8 cellular contexts compared by ENCODE assay signal in genomic region chr3:170356596-170357175, GRCh38. TPM values are rescaled to one million over a fixed set of nuclear protein-coding genes. Genes with fewer than 3 reads are reported as not detected.
DNase-seq lines count a peak whose midpoint lies in the region; ATAC-seq and TF ChIP-seq lines count a peak whose summit lies in the region.

No MANE protein-coding gene starts in this region.

- H3K79me2 ChIP-seq in SK-N-SH (ENCODE audit: insufficient read depth): peaks cover 40% of the 10 kb centered on the region

- peak overlapping the region; percentile 96 for H3K9ac ChIP-seq in SK-N-SH
- H3K9ac ChIP-seq in rectal smooth muscle tissue (ENCODE audit: low read length): peak overlapping the region; percentile 51

- H3K27ac ChIP-seq in SK-N-SH (ENCODE audit: low read depth in 2 of 2, low read length in 1 of 2) (peak overlapping the region; percentile 99 to 100), adrenal gland (peak overlapping the region; percentile 92 to 100 (median 99)), rectal smooth muscle tissue (ENCODE audit: low read depth, low read length) (peak overlapping the region; percentile 82)

- TF ChIP-seq CTCF in SK-N-SH (IDR thresholded peaks at IDR 0.05) (no peak), adrenal gland (IDR thresholded peaks at IDR 0.05) (peak in 1 of 6 experiments; percentile 34)

- intact Hi-C loops in adrenal gland (cut with DNase I) (no loop called here), left ventricle myocardium superior (cut with micrococcal nuclease) (no loop called here)

- TF ChIP-seq POLR2A in adrenal gland (IDR thresholded peaks at IDR 0.05): peak; percentile 48 to 59

- H3K4me1 ChIP-seq in SK-N-SH (ENCODE audit: control insufficient read depth in 1 of 2, insufficient read depth in 2 of 2, low read depth in 1 of 2, low read length in 1 of 2): peaks cover 25 to 36% of the 10 kb centered on the region in 2 experiments
- peaks cover 30 to 33% of the 10 kb centered on the region in 2 donors for H3K4me1 ChIP-seq in adrenal gland (replicated peaks in 1 of 2)
- H3K4me1 ChIP-seq in rectal smooth muscle tissue (ENCODE audit: control insufficient read depth, insufficient read depth, low read length): peaks cover 6% of the 10 kb centered on the region

- DNase-seq in Daoy (ENCODE audit: low read depth) (peak; percentile 90), HUDEP-2 (lab: John Stamatoyannopoulos, UW; ENCODE audit: unreplicated experiment in 76 of 76) (peak in 64 of 76 experiments; percentile 3 to 85 (median 61)), SK-N-SH (no peak), adrenal gland (peak; percentile 82 to 89 (median 86)), left ventricle myocardium superior (peak; percentile 93), inferior parietal cortex (ENCODE audit: extremely low spot score) (no peak)

- no peaks in the 10 kb centered on the region for H3K9me3 ChIP-seq in SK-N-SH
- no peaks in the 10 kb centered on the region for H3K9me3 ChIP-seq in adrenal gland (replicated peaks in 1 of 3)

- no peaks in the 10 kb centered on the region for H3K9me2 ChIP-seq in SK-N-SH

- H3K36me3 ChIP-seq in SK-N-SH (replicated peaks in 1 of 2; ENCODE audit: control insufficient read depth in 1 of 2, insufficient read depth in 2 of 2, low read length in 1 of 2) (peaks cover 22 to 24% of the 10 kb centered on the region in 2 experiments), adrenal gland (replicated peaks in 1 of 2) (no peaks in the 10 kb centered on the region), rectal smooth muscle tissue (ENCODE audit: control insufficient read depth, insufficient read depth, low read length) (peaks cover 2% of the 10 kb centered on the region)

- CTCF ChIA-PET in SK-N-SH (lab: Yijun Ruan, JAX): interaction anchor here (0.6 to 2.8 kb wide), 12 partner anchors 16 to 509 kb away, joined by 3 to 15 read pairs (median 3); partner anchors contain the start of genes PRKCI and SLC7A14

- TF ChIP-seq EP300 in SK-N-SH (IDR thresholded peaks at IDR 0.05; ENCODE audit: borderline replicate concordance in 1 of 2, low read depth in 1 of 2, low read length in 1 of 2): no peak

- ATAC-seq in GM21423 (IDR thresholded peaks at IDR 0.05; ENCODE audit: unreplicated experiment) (peak; percentile 37), left ventricle myocardium superior (peak; percentile 80)

- H3K4me3 ChIP-seq in SK-N-SH (ENCODE audit: low read depth in 2 of 2, low read length in 1 of 2) (peak overlapping the region; percentile 52 to 71), adrenal gland (peak overlapping the region in 2 of 4 donors; percentile 86 to 93), rectal smooth muscle tissue (ENCODE audit: low read length) (peak overlapping the region; percentile 56)

- peak overlapping the region; percentile 96 for H3K4me2 ChIP-seq in SK-N-SH

- peak overlapping the region; percentile 85 for H2AFZ ChIP-seq in SK-N-SH (ENCODE audit: low read depth)

- H3K27me3 ChIP-seq in SK-N-SH (ENCODE audit: insufficient read depth): no peaks in the 10 kb centered on the region
- no peaks in the 10 kb centered on the region for H3K27me3 ChIP-seq in adrenal gland
- H3K27me3 ChIP-seq in rectal smooth muscle tissue (ENCODE audit: control insufficient read depth, insufficient read depth, low read length): no peaks in the 10 kb centered on the region

- H3F3A ChIP-seq in SK-N-SH (replicated peaks; ENCODE audit: insufficient read depth): peaks cover 36% of the 10 kb centered on the region

- POLR2A ChIA-PET in SK-N-SH (lab: Yijun Ruan, JAX): interaction anchor here (0.6 to 1.9 kb wide), 11 partner anchors 11 to 496 kb away, joined by 3 to 6 read pairs (median 3); partner anchors contain the start of genes PRKCI and SLC7A14

- under 1% methylated on average over 20 of the region's 60 CpGs for WGBS in SK-N-SH (ENCODE audit: low lambda C conversion rate)
- 0 to 3% (median 0%) methylated on average over 3 to 59 of the region's 60 CpGs for WGBS in adrenal gland, 4 donors

- peaks cover 26% of the 10 kb centered on the region for H4K20me1 ChIP-seq in SK-N-SH (ENCODE audit: insufficient read depth)

- no peak; the same call in 1 of the 2 replicates for TF ChIP-seq RAD21 in SK-N-SH (IDR thresholded peaks at IDR 0.05; ENCODE audit: low read length)

TF ChIP-seq in SK-N-SH, 30 proteins besides CTCF, POLR2A, EP300 and RAD21:
- TF ChIP-seq IRF3 (IDR thresholded peaks at IDR 0.05; ENCODE audit: low read depth, low read length): no peak
- TF ChIP-seq TAF1 (IDR thresholded peaks at IDR 0.05; ENCODE audit: borderline replicate concordance, low read depth, low read length): 0 out of 2 replicates have a peak, but pooled peaks have one; percentile 34
- TF ChIP-seq POLR2AphosphoS5 (IDR thresholded peaks at IDR 0.05; ENCODE audit: low read depth, low read length): peak; percentile 48; the same call in 1 of the 2 replicates
- 0 out of 2 replicates have a peak, but pooled peaks have one; percentile 3 for TF ChIP-seq SMC3 (IDR thresholded peaks at IDR 0.05; ENCODE audit: low read depth, low read length)
- 0 out of 2 replicates have a peak, but pooled peaks have one; percentile 12 for TF ChIP-seq NFIC (IDR thresholded peaks at IDR 0.05; ENCODE audit: borderline replicate concordance)
- TF ChIP-seq, protein P1, sequence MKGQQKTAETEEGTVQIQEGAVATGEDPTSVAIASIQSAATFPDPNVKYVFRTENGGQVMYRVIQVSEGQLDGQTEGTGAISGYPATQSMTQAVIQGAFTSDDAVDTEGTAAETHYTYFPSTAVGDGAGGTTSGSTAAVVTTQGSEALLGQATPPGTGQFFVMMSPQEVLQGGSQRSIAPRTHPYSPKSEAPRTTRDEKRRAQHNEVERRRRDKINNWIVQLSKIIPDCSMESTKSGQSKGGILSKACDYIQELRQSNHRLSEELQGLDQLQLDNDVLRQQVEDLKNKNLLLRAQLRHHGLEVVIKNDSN (IDR thresholded peaks at IDR 0.05; ENCODE audit: borderline replicate concordance, low read depth): no peak
- TF ChIP-seq CHD2 (IDR thresholded peaks at IDR 0.05; ENCODE audit: low read length, partially characterized antibody): peak; percentile 67
- peak; percentile 14; the same call in 1 of the 2 replicates for TF ChIP-seq RXRA (IDR thresholded peaks at IDR 0.05; ENCODE audit: borderline replicate concordance, low read depth)

RNA-seq across cellular contexts. Expression of gene SKIL, which starts 0.8 kb away (rescaled TPM):
- total RNA-seq in Daoy (2014; rRNA removed; shearing (Covaris generic)): 34.4 and 39.9 TPM in 2 replicates
- polyA plus RNA-seq in SK-N-SH (2012; rRNA removed): 3.9 and 5.1 TPM in 2 replicates
- polyA plus RNA-seq in SK-N-SH (2012; cell fraction: cytosol; rRNA removed): 4.0 and 4.8 TPM in 2 replicates
- 7.2 and 12.9 TPM in 2 replicates for polyA plus RNA-seq in SK-N-SH (2012; cell fraction: nucleus; rRNA removed)
- total RNA-seq in adrenal gland: 10 to 100 TPM; 24.2 to 51.7 (median 45.3) TPM
- polyA plus RNA-seq in adrenal gland: 10 to 100 TPM in 1 of 3 donors, 1 to 10 TPM in 2; 8.7 to 13.7 (median 9.6) TPM
- total RNA-seq in left ventricle myocardium superior: 17.2 TPM

Comparison
In these comparisons a context has a peak if more than half of its experiments do, and no peak if none do; other contexts are left out.
1. DNase-seq: peak in Daoy (single experiment), HUDEP-2 (64 of 76), adrenal gland (7 of 7) and left ventricle myocardium superior (single experiment); none in SK-N-SH (single experiment) and inferior parietal cortex (single experiment).
2. Peak in every context shown above with its lines, with median percentiles within 50 percentile points of each other: H3K27ac ChIP-seq.